In the genomic region with DNA sequence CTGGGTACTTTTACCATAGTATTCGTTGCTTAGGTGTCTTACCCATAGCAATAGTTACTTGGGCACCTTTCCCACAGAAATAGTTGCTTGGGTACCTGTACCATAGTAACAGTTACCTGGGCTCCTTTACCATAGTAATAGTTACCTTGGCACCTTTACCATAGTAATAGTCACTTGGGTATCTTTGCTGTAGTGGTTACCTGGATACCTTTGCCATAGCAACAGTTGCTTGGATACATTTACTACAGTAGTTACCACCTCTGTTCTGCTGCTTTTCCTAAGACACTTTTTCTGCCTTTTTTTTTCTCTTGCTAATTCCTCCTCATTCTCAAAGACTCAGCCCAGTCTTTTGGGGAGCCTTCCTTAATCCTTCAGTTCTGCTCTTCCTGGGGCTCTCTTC, we compare ENCODE assay signal across 16 cellular contexts.
"Had no signal": no experiment of that assay in that cellular context is flagged by ENCODE, and none has a peak within 500 bp of the region (broad histone marks: within the 10 kb centered on the region; RNA-seq: fewer than 3 reads in every experiment).

No MANE protein-coding gene starts in this region.

- ATAC-seq: foreskin keratinocyte; gastroesophageal sphincter; heart left ventricle; left lobe of liver; mucosa of descending colon; natural killer cell treated with Interleukin-12 subunit alpha and Interleukin-12 subunit beta and Interleukin-15 and Interleukin-18, amount 100 ng/mL, for 72 hours; right lobe of liver; stimulated activated naive B cell treated with anti-CD40 and anti-IgM and Interleukin-4, amounts not matched to agents 10 μg/mL and 1 μg/mL and 100 μg/mL, for 72 hours had no signal

- DNase-seq: dermis blood vessel endothelial cell; effector memory CD4-positive, alpha-beta T cell; foreskin keratinocyte; heart left ventricle; immature natural killer cell; mucosa of descending colon; naive B cell; right lobe of liver; small intestine; stimulated activated CD4-positive, alpha-beta T cell treated with anti-CD3 and anti-CD28 coated beads, Interleukin-15, amount 100 ng/mL, for 24 hours; stimulated activated CD4-positive, alpha-beta T cell treated with anti-CD3 and anti-CD28 coated beads, Interleukin-2, amount 100 ng/mL, for 48 hours; stimulated activated naive B cell treated with anti-CD40 and anti-IgM and Interleukin-4, amounts not matched to agents 10 μg/mL and 1 μg/mL and 100 μg/mL, for 72 hours; upper lobe of left lung had no signal
